Comparison of ENCODE assay signal across 1 cellular context in the genomic region with DNA sequence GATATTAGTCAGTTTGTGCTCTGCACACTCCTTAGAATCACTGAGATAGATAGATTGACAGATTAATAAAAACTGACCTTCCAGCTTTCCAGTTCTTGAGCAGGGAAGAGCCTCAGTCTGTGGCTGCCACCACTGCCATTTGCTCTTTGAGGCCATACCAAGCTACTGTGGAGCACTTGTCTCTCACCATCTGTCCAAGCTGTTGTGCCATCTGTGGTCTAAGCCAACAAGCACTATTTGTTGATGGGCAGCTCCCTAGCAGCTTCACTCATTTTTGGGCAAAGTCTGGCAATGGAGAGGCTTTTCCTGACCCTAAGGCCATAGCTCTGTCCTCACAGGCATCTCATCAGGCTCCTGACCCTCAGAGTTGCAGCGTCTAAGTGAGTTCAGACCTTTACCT.
TF ChIP-seq lines count a peak whose summit lies in the region.

No MANE protein-coding gene starts in this region.

TF ChIP-seq in H1, 55 proteins besides CTCF, POLR2A, EP300 and RAD21:
- TF ChIP-seq SP4 (IDR thresholded peaks at IDR 0.05; ENCODE audit: low read length) (no peak), HDAC6 (IDR thresholded peaks at IDR 0.05; ENCODE audit: low read depth, low read length) (no peak), SIN3A (conservative IDR thresholded peaks at IDR 0.05 in 1 of 2, IDR thresholded peaks at IDR 0.05 in 1 of 2; ENCODE audit: low read depth in 1 of 2, low read length in 2 of 2) (no peak), TAF1 (IDR thresholded peaks at IDR 0.05; ENCODE audit: low read depth, low read length) (no peak), SP1 (IDR thresholded peaks at IDR 0.05; ENCODE audit: low read depth, low read length) (no peak), SAP30 (IDR thresholded peaks at IDR 0.05; ENCODE audit: insufficient read depth, insufficient replicate concordance, low read length) (no peak), SRF (IDR thresholded peaks at IDR 0.05; ENCODE audit: low read depth, low read length) (no peak), MAFK (IDR thresholded peaks at IDR 0.05; ENCODE audit: low read depth, low read length) (no peak), TCF12 (IDR thresholded peaks at IDR 0.05; ENCODE audit: low read depth, low read length) (no peak), SIX5 (IDR thresholded peaks at IDR 0.05; ENCODE audit: low read depth, low read length) (no peak), POU5F1 (IDR thresholded peaks at IDR 0.05; ENCODE audit: low read depth, low read length) (no peak)
- TF ChIP-seq, protein P1, sequence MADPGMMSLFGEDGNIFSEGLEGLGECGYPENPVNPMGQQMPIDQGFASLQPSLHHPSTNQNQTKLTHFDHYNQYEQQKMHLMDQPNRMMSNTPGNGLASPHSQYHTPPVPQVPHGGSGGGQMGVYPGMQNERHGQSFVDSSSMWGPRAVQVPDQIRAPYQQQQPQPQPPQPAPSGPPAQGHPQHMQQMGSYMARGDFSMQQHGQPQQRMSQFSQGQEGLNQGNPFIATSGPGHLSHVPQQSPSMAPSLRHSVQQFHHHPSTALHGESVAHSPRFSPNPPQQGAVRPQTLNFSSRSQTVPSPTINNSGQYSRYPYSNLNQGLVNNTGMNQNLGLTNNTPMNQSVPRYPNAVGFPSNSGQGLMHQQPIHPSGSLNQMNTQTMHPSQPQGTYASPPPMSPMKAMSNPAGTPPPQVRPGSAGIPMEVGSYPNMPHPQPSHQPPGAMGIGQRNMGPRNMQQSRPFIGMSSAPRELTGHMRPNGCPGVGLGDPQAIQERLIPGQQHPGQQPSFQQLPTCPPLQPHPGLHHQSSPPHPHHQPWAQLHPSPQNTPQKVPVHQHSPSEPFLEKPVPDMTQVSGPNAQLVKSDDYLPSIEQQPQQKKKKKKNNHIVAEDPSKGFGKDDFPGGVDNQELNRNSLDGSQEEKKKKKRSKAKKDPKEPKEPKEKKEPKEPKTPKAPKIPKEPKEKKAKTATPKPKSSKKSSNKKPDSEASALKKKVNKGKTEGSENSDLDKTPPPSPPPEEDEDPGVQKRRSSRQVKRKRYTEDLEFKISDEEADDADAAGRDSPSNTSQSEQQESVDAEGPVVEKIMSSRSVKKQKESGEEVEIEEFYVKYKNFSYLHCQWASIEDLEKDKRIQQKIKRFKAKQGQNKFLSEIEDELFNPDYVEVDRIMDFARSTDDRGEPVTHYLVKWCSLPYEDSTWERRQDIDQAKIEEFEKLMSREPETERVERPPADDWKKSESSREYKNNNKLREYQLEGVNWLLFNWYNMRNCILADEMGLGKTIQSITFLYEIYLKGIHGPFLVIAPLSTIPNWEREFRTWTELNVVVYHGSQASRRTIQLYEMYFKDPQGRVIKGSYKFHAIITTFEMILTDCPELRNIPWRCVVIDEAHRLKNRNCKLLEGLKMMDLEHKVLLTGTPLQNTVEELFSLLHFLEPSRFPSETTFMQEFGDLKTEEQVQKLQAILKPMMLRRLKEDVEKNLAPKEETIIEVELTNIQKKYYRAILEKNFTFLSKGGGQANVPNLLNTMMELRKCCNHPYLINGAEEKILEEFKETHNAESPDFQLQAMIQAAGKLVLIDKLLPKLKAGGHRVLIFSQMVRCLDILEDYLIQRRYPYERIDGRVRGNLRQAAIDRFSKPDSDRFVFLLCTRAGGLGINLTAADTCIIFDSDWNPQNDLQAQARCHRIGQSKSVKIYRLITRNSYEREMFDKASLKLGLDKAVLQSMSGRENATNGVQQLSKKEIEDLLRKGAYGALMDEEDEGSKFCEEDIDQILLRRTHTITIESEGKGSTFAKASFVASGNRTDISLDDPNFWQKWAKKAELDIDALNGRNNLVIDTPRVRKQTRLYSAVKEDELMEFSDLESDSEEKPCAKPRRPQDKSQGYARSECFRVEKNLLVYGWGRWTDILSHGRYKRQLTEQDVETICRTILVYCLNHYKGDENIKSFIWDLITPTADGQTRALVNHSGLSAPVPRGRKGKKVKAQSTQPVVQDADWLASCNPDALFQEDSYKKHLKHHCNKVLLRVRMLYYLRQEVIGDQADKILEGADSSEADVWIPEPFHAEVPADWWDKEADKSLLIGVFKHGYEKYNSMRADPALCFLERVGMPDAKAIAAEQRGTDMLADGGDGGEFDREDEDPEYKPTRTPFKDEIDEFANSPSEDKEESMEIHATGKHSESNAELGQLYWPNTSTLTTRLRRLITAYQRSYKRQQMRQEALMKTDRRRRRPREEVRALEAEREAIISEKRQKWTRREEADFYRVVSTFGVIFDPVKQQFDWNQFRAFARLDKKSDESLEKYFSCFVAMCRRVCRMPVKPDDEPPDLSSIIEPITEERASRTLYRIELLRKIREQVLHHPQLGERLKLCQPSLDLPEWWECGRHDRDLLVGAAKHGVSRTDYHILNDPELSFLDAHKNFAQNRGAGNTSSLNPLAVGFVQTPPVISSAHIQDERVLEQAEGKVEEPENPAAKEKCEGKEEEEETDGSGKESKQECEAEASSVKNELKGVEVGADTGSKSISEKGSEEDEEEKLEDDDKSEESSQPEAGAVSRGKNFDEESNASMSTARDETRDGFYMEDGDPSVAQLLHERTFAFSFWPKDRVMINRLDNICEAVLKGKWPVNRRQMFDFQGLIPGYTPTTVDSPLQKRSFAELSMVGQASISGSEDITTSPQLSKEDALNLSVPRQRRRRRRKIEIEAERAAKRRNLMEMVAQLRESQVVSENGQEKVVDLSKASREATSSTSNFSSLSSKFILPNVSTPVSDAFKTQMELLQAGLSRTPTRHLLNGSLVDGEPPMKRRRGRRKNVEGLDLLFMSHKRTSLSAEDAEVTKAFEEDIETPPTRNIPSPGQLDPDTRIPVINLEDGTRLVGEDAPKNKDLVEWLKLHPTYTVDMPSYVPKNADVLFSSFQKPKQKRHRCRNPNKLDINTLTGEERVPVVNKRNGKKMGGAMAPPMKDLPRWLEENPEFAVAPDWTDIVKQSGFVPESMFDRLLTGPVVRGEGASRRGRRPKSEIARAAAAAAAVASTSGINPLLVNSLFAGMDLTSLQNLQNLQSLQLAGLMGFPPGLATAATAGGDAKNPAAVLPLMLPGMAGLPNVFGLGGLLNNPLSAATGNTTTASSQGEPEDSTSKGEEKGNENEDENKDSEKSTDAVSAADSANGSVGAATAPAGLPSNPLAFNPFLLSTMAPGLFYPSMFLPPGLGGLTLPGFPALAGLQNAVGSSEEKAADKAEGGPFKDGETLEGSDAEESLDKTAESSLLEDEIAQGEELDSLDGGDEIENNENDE (IDR thresholded peaks at IDR 0.05; ENCODE audit: insufficient replicate concordance, low read length), result no peak
